ENCODE assay signal across 8 cellular contexts in the genomic region with DNA sequence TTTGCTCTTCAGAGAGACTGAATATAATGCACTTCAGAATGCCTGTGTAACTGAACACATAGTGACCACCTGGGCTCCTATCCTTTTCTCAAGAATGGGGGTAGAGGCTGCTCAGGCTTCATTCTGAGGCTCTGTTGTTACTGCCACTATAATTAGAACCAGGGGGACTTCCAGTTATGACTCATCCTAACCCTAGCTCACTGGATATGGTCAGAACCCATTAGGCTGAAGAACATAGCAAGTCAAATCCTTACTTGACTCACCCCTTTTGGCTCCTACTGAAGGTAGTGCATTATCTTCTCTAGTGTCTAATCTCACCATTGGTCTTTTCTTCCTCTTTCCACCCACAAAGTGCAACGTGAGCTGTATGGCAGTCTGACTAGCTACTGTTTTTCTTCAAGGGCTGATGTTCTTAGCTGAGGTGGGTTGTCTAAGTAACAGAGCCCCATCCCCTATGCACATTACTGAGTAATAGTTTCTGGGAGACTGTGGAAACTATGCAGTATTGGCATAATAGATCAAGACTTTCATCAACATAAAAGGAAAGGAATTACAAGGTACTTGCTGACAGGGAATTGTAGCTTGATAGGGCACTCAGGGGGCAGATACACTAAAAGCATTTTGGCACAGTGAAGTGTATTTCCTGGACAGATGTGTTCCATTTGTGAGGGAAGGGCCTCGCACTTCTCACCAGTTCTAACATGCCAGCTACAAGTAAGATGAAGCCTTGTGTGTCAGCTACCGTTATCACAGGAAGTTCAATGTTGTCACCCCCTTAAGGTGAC.
DNase-seq lines count a peak whose midpoint lies in the region; ATAC-seq, FAIRE-seq and TF ChIP-seq lines count a peak whose summit lies in the region.

No MANE protein-coding gene starts in this region.

- H3K4me3 Mint-ChIP-seq in T-helper 17 cell (no peak overlapping the region), chondrocyte (ENCODE audit: unreplicated experiment) (no peak overlapping the region)

- no peaks in the 10 kb centered on the region for H3K9me3 Mint-ChIP-seq in chondrocyte (ENCODE audit: low read depth)

- DNase-seq in ELR (ENCODE audit: low read depth) (peak; percentile 86), T-helper 17 cell (no peak), chondrocyte (ENCODE audit: low spot score) (no peak), cortex of kidney (lab: John Stamatoyannopoulos, UW) (no peak), T-helper 9 cell (no peak)

- ATAC-seq in GM19438 (IDR thresholded peaks at IDR 0.05; ENCODE audit: low read depth, unreplicated experiment) (peak; percentile 96), HG03439 (IDR thresholded peaks at IDR 0.05; ENCODE audit: unreplicated experiment) (peak; percentile 96), T-helper 17 cell (peak; percentile 54)

- H3K9me3 ChIP-seq in T-helper 17 cell (ENCODE audit: control insufficient read depth, low read length, poor library complexity, severe bottlenecking) = no peaks in the 10 kb centered on the region

- FAIRE-seq in islet of Langerhans (lab: Jason Lieb, UNC) = peak; percentile 79

- H3K4me1 Mint-ChIP-seq in T-helper 17 cell = no peaks in the 10 kb centered on the region
- peaks cover 29% of the 10 kb centered on the region for H3K4me1 Mint-ChIP-seq in chondrocyte (ENCODE audit: low read depth)

- H3K27me3 Mint-ChIP-seq in T-helper 17 cell (no peaks in the 10 kb centered on the region), chondrocyte (ENCODE audit: low read depth) (no peaks in the 10 kb centered on the region)

- TF ChIP-seq CTCF in chondrocyte (IDR thresholded peaks at IDR 0.05) = no peak

- H3K27ac Mint-ChIP-seq in T-helper 17 cell (no peak overlapping the region), chondrocyte (ENCODE audit: unreplicated experiment) (no peak overlapping the region)

- H3K36me3 Mint-ChIP-seq in T-helper 17 cell (ENCODE audit: low read depth) = no peaks in the 10 kb centered on the region
- no peaks in the 10 kb centered on the region for H3K36me3 Mint-ChIP-seq in chondrocyte (ENCODE audit: low read depth)
